Comparison of ENCODE assay signal across 11 cellular contexts in the genomic region with DNA sequence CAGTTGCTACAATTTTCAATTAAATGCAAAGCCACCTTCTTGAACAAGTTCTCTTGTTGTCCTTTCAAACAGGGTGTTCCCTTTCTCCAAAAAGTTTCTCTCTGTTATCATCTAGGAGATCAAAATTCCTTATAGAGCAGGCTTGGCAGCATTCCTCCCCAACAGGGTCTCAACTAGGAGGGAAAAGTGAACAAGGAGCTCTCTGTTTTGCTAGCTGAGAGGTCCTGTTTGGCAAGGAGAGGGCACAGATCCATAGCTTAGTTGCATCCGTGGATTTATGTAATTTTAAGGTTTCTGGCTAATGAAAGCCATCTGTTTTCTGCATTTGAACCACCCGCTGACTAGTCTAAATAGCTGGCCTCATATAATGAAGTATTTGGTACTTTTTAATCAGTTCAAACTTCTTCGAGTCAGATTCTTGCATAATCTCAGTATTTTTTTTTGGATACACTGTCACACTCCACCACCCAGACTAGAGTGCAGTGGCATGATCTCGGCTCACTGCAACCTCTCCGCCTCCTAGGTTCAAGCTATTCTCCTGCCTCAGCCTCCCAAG. TPM values are rescaled to one million over a fixed set of nuclear protein-coding genes. Genes with fewer than 3 reads are reported as not detected.
DNase-seq lines count a peak whose midpoint lies in the region; ATAC-seq, FAIRE-seq and TF ChIP-seq lines count a peak whose summit lies in the region.
"Had no signal": no experiment of that assay in that cellular context is flagged by ENCODE, and none has a peak within 500 bp of the region (broad histone marks: within the 10 kb centered on the region; RNA-seq: fewer than 3 reads in every experiment).

No MANE protein-coding gene starts in this region.

- H3K79me2 ChIP-seq in endothelial cell of umbilical vein (ENCODE audit: control insufficient read depth, insufficient read depth, low read length): peaks cover 98% of the 10 kb centered on the region

- peaks cover 4% of the 10 kb centered on the region for H4K20me1 ChIP-seq in endothelial cell of umbilical vein (replicated peaks; ENCODE audit: control insufficient read depth, extremely low read depth, insufficient read depth, low read length)

- FAIRE-seq in endothelial cell of umbilical vein (lab: Jason Lieb, UNC): no peak

- no peak overlapping the region for H2BK120ac ChIP-seq in neuronal stem cell (ENCODE audit: low read depth, low read length)

- H2AK5ac ChIP-seq in neuronal stem cell (ENCODE audit: low read depth, low read length): no peak overlapping the region

- H2BK5ac ChIP-seq in neuronal stem cell (ENCODE audit: low read length): no peak overlapping the region

- H2AFZ ChIP-seq in endothelial cell of umbilical vein (ENCODE audit: low read depth, low read length) (no peak overlapping the region), neuronal stem cell (ENCODE audit: low read length) (no peak overlapping the region)

- no CpG with 5 or more reads among the region's 5 CpGs for WGBS in neuronal stem cell (ENCODE audit: extremely low coverage in 2 of 2, insufficient read length in 2 of 2, insufficient replicate concordance in 1 of 2), 2 donors

- H3K27ac ChIP-seq in endothelial cell of umbilical vein (ENCODE audit: insufficient read depth, low read depth, low read length): peak overlapping the region; percentile 64
- peak overlapping the region; percentile 27 for H3K27ac ChIP-seq in neuronal stem cell (replicated peaks; ENCODE audit: low read length)
- no peak overlapping the region for H3K27ac ChIP-seq in colonic mucosa

- no peaks in the 10 kb centered on the region for H3K79me1 ChIP-seq in neuronal stem cell (ENCODE audit: low read depth, low read length)

- TF ChIP-seq POLR2A in endothelial cell of umbilical vein (IDR thresholded peaks at IDR 0.05; ENCODE audit: low read depth, low read length): no peak

- no peak overlapping the region for H3K18ac ChIP-seq in neuronal stem cell (ENCODE audit: low read length)

- no peaks in the 10 kb centered on the region for H3K9me1 ChIP-seq in endothelial cell of umbilical vein (replicated peaks; ENCODE audit: control insufficient read depth, extremely low read depth, insufficient read depth, low read length)

- H3K9me3 ChIP-seq in endothelial cell of umbilical vein (replicated peaks; ENCODE audit: control insufficient read depth, insufficient read depth, low read length) (no peaks in the 10 kb centered on the region), neuronal stem cell (replicated peaks in 1 of 2; ENCODE audit: control insufficient read depth in 2 of 2, insufficient read depth in 1 of 2, low read depth in 1 of 2, low read length in 2 of 2) (no peaks in the 10 kb centered on the region), colonic mucosa (no peaks in the 10 kb centered on the region)

- ATAC-seq in GM18519 (IDR thresholded peaks at IDR 0.05; ENCODE audit: low FRiP score, unreplicated experiment): no peak

- no peak overlapping the region for H2BK15ac ChIP-seq in neuronal stem cell (ENCODE audit: low read length)

- no peak overlapping the region for H3K23ac ChIP-seq in neuronal stem cell (ENCODE audit: low read depth, low read length, poor library complexity)

- H3K4me3 ChIP-seq in endothelial cell of umbilical vein (replicated peaks in 1 of 3; ENCODE audit: insufficient read depth in 1 of 3, low read depth in 1 of 3, low read length in 3 of 3) (no peak overlapping the region), neuronal stem cell (ENCODE audit: low read length in 2 of 2) (no peak overlapping the region), colonic mucosa (no peak overlapping the region)
- H3K4me3 ChIP-seq: lung had no signal

- CTCF ChIA-PET in endothelial cell of umbilical vein (lab: Charles Lee): interaction anchor here (0.6 to 1.8 kb wide), 3 partner anchors 9 to 70 kb away, joined by 3 to 8 read pairs (median 3); no protein-coding TSS in a partner anchor

- dilution Hi-C loops in endothelial cell of umbilical vein (cut with MboI; ENCODE audit: extremely low pct_ligation_motif_present, low sequenced_read_pairs): no loop called here

- no peaks in the 10 kb centered on the region for H3K27me3 ChIP-seq in endothelial cell of umbilical vein (ENCODE audit: control insufficient read depth in 2 of 2, insufficient read depth in 2 of 2, low read length in 2 of 2)
- no peaks in the 10 kb centered on the region for H3K27me3 ChIP-seq in neuronal stem cell (ENCODE audit: control insufficient read depth in 3 of 3, insufficient read depth in 3 of 3, low read depth in 1 of 3, low read length in 3 of 3)
- H3K27me3 ChIP-seq in colonic mucosa: no peaks in the 10 kb centered on the region

- H3K14ac ChIP-seq in neuronal stem cell (ENCODE audit: low read length): no peak overlapping the region

- H3K36me3 ChIP-seq in endothelial cell of umbilical vein (ENCODE audit: control insufficient read depth in 2 of 2, extremely low read depth in 1 of 2, insufficient read depth in 2 of 2, low read length in 2 of 2) (peaks cover 0 to 2% of the 10 kb centered on the region in 2 experiments), neuronal stem cell (replicated peaks in 1 of 2; ENCODE audit: control insufficient read depth in 2 of 2, insufficient read depth in 2 of 2, low read length in 2 of 2) (peaks cover 0 to 13% of the 10 kb centered on the region in 2 donors), colonic mucosa (no peaks in the 10 kb centered on the region)

- no peak for TF ChIP-seq CTCF in AG09319 (IDR thresholded peaks at IDR 0.05; ENCODE audit: low read depth, low read length)
- no peak for TF ChIP-seq CTCF in endothelial cell of umbilical vein (IDR thresholded peaks at IDR 0.05; ENCODE audit: extremely low read depth in 1 of 2, insufficient read depth in 1 of 2, low read depth in 1 of 2, low read length in 2 of 2)
- TF ChIP-seq CTCF in colonic mucosa (IDR thresholded peaks at IDR 0.05): no peak

- H3K9ac ChIP-seq in endothelial cell of umbilical vein (replicated peaks; ENCODE audit: extremely low read depth, insufficient read depth, low read length) (no peak overlapping the region), neuronal stem cell (ENCODE audit: low read depth, low read length, poor library complexity) (no peak overlapping the region), colonic mucosa (ENCODE audit: low read depth in 2 of 2, low read length in 2 of 2) (no peak overlapping the region)

- H3K4me1 ChIP-seq in endothelial cell of umbilical vein (ENCODE audit: control insufficient read depth, extremely low read depth, insufficient read depth, low read length) (peaks cover 14% of the 10 kb centered on the region), neuronal stem cell (ENCODE audit: control insufficient read depth in 2 of 2, insufficient read depth in 1 of 2, low read depth in 1 of 2, low read length in 2 of 2) (peaks cover 10 to 11% of the 10 kb centered on the region in 2 donors), colonic mucosa (no peaks in the 10 kb centered on the region)

- no peak overlapping the region for H4K91ac ChIP-seq in neuronal stem cell (ENCODE audit: low read depth, low read length, poor library complexity)

- peak; percentile 50 for DNase-seq in AG09319 (ENCODE audit: extremely low read depth, low read depth)
- DNase-seq in NCI-H1694 treated with DMSO at 0.1 percent for 48 hours (lab: John Stamatoyannopoulos, UW): peak; percentile 47
- no peak for DNase-seq in endothelial cell of umbilical vein (ENCODE audit: low read depth, low spot score)
- no peak for DNase-seq in neuronal stem cell (ENCODE audit: low spot score)
- DNase-seq in GM19238 (ENCODE audit: insufficient read length, low spot score): no peak
- no peak for DNase-seq in GDM1 (lab: John Stamatoyannopoulos, UW)
- DNase-seq in colonic mucosa: no peak
- DNase-seq: DND-41, KG1 had no signal

- peak overlapping the region; percentile 29 for H3K4me2 ChIP-seq in endothelial cell of umbilical vein (ENCODE audit: insufficient read depth, low read length)
- H3K4me2 ChIP-seq in neuronal stem cell (ENCODE audit: insufficient read depth, low read length, poor library complexity, severe bottlenecking): no peak overlapping the region

- H4K8ac ChIP-seq in neuronal stem cell (ENCODE audit: low read depth, low read length): no peak overlapping the region

- no peak overlapping the region for H2BK12ac ChIP-seq in neuronal stem cell (ENCODE audit: low read length)

- POLR2A ChIA-PET in endothelial cell of umbilical vein (lab: Charles Lee): no interaction called here

- TSS peak; percentile 49 for BruUV-seq in endothelial cell of umbilical vein (replicated peaks; lab: Mats Ljungman, UMichigan)

- no peak overlapping the region for H3K4ac ChIP-seq in neuronal stem cell (ENCODE audit: low read length)

- intact Hi-C loops in endothelial cell of umbilical vein (cut with micrococcal nuclease): no loop called here
- intact Hi-C loops in colonic mucosa (cut with DNase I): no loop called here

TF ChIP-seq in endothelial cell of umbilical vein, 7 proteins besides CTCF, POLR2A, EP300 and RAD21:
- TF ChIP-seq, protein P1, sequence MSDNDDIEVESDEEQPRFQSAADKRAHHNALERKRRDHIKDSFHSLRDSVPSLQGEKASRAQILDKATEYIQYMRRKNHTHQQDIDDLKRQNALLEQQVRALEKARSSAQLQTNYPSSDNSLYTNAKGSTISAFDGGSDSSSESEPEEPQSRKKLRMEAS (IDR thresholded peaks at IDR 0.05; ENCODE audit: insufficient read depth, insufficient read length): no peak
- TF ChIP-seq POLR2AphosphoS5 (IDR thresholded peaks at IDR 0.05; ENCODE audit: insufficient read depth, low read depth, low read length) (no peak), EZH2 (IDR thresholded peaks at IDR 0.05; ENCODE audit: borderline replicate concordance, low read depth, low read length, severe bottlenecking) (no peak), FOS (IDR thresholded peaks at IDR 0.05; ENCODE audit: borderline replicate concordance, insufficient read depth, low read length) (no peak), GATA2 (IDR thresholded peaks at IDR 0.05; ENCODE audit: insufficient read depth, insufficient read length, low read depth, low read length) (no peak), MYC (IDR thresholded peaks at IDR 0.05; ENCODE audit: low read depth, low read length) (no peak), JUN (IDR thresholded peaks at IDR 0.05; ENCODE audit: borderline replicate concordance, insufficient read depth, insufficient read length, low read depth) (no peak)

RNA-seq across cellular contexts. Expression of gene APP, which starts 54.0 kb away (rescaled TPM):
- 811 and 928 TPM in 2 replicates for total RNA-seq in endothelial cell of umbilical vein
- 760 and 914 TPM in 2 replicates for polyA plus RNA-seq in endothelial cell of umbilical vein
- 844 and 980 TPM in 2 replicates for polyA plus RNA-seq in endothelial cell of umbilical vein (2011; cell fraction: cytosol; rRNA removed)
- polyA plus RNA-seq in endothelial cell of umbilical vein (2011; cell fraction: nucleus; rRNA removed): 694 and 872 TPM in 2 replicates
- 1,000 and 1,270 TPM in 2 replicates for polyA plus RNA-seq in endothelial cell of umbilical vein (2012)
- polyA minus RNA-seq in endothelial cell of umbilical vein: 1,294 and 1,444 TPM in 2 replicates
- 91.5 TPM for polyA minus RNA-seq in endothelial cell of umbilical vein (2011; cell fraction: cytosol; rRNA and poly(A)+ RNA removed)
- polyA minus RNA-seq in endothelial cell of umbilical vein (2011; cell fraction: nucleus; rRNA and poly(A)+ RNA removed): 572 and 629 TPM in 2 replicates
- 211 TPM for polyA plus RNA-seq in neuronal stem cell (2013, experiment 1 of 2)
- 208 TPM for polyA plus RNA-seq in neuronal stem cell (2013, experiment 2 of 2)
- 100 to 1,000 TPM; 506 to 721 TPM for total RNA-seq in colonic mucosa

Comparison
In these comparisons a context has a peak if more than half of its experiments do, and no peak if none do; other contexts are left out.
1. DNase-seq: peak in AG09319 (single experiment) and NCI-H1694 treated with DMSO at 0.1 percent for 48 hours (single experiment); none in endothelial cell of umbilical vein (single experiment), neuronal stem cell (single experiment), GM19238 (single experiment), GDM1 (single experiment) and colonic mucosa (single experiment).